27 cellular contexts compared by ENCODE assay signal in the genomic region with DNA sequence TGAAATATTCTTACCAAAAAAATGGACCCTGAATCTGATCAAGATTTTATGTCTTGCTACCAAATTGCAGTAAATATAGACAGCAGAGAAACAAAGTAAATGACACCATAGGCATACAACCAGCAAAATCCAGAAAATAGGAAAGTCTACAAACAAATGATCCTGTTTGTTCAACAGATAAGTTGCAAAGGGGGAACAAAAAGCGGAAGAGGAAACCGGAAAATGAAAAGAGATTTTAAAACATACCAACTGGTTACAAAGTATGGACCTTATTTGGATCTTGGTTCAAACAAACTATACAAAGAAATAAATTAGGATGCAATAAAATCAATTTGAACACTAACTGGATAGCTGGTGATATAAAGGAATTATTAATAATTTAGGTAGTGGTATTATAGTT.
"Had no signal": no experiment of that assay in that cellular context is flagged by ENCODE, and none has a peak within 500 bp of the region (broad histone marks: within the 10 kb centered on the region; RNA-seq: fewer than 3 reads in every experiment).

No MANE protein-coding gene starts in this region.

- H3K27me3 Mint-ChIP-seq: dendritic cell treated with granulocyte-macrophage colony-stimulating factor and Interleukin-4, amounts not matched to agents 40 ng/mL and 50 ng/mL, for 4 days had no signal

- H3K4me3 Mint-ChIP-seq: activated CD4-positive, alpha-beta memory T cell treated with anti-CD3 and anti-CD28 coated beads for 36 hours; activated CD4-positive, alpha-beta T cell treated with anti-CD3 and anti-CD28 coated beads, Interleukin-2, amount 10 ng/mL, durations not matched to agents 24 days and 14 days; activated T-cell treated with anti-CD3 and anti-CD28 coated beads, Interleukin-2, amount 50 U/mL, for 24 hours; central memory CD8-positive, alpha-beta T cell; dendritic cell treated with granulocyte-macrophage colony-stimulating factor and Interleukin-4, amounts not matched to agents 40 ng/mL and 50 ng/mL, for 4 days; endodermal cell; natural killer cell treated with Interleukin-12 subunit alpha and Interleukin-12 subunit beta and Interleukin-15 and Interleukin-18, amount 100 ng/mL, for 72 hours; T-helper 2 cell treated with Interferon-gamma antibody and Interleukin-4, amounts not matched to agents 5 μg/mL and 100 μg/mL, for 36 hours had no signal

- ATAC-seq: foreskin keratinocyte; heart left ventricle; left lobe of liver; lower lobe of right lung; mucosa of descending colon; natural killer cell treated with Interleukin-12 subunit alpha and Interleukin-12 subunit beta and Interleukin-15 and Interleukin-18, amount 100 ng/mL, for 72 hours; right lobe of liver; stimulated activated naive CD8-positive, alpha-beta T cell treated with anti-CD3 and anti-CD28 coated beads, Interleukin-15, Interleukin-2, amounts not matched to agents 100 U/mL and 50 U/mL, for 24 hours had no signal

- H3K4me1 ChIP-seq: breast epithelium, heart left ventricle, lower lobe of right lung, right lobe of liver, testis had no signal

- FAIRE-seq: urothelium cell line had no signal

- H3K36me3 ChIP-seq: breast epithelium, esophagus muscularis mucosa, heart left ventricle, lower lobe of right lung, right lobe of liver had no signal

- H3K27ac Mint-ChIP-seq: activated CD4-positive, alpha-beta memory T cell treated with anti-CD3 and anti-CD28 coated beads for 36 hours; activated CD4-positive, alpha-beta T cell treated with anti-CD3 and anti-CD28 coated beads, Interleukin-2, amount 10 ng/mL, durations not matched to agents 24 days and 14 days; activated T-cell treated with anti-CD3 and anti-CD28 coated beads, Interleukin-2, amount 50 U/mL, for 24 hours; dendritic cell treated with granulocyte-macrophage colony-stimulating factor and Interleukin-4, amounts not matched to agents 40 ng/mL and 50 ng/mL, for 4 days; endodermal cell; natural killer cell treated with Interleukin-12 subunit alpha and Interleukin-12 subunit beta and Interleukin-15 and Interleukin-18, amount 100 ng/mL, for 72 hours; T-helper 2 cell treated with Interferon-gamma antibody and Interleukin-4, amounts not matched to agents 5 μg/mL and 100 μg/mL, for 36 hours had no signal

- H3K27me3 ChIP-seq: breast epithelium, esophagus muscularis mucosa, heart left ventricle, right lobe of liver, testis had no signal

- H3K4me3 ChIP-seq: breast epithelium, esophagus muscularis mucosa, heart left ventricle, lower lobe of right lung, mucosa of descending colon, right lobe of liver, testis had no signal

- DNase-seq: activated CD4-positive, alpha-beta memory T cell treated with anti-CD3 and anti-CD28 coated beads for 36 hours; activated CD4-positive, CD25-positive, alpha-beta regulatory T cell treated with anti-CD3 and anti-CD28 coated beads, Interleukin-2, amount 50 U/mL, for 72 hours; activated CD8-positive, alpha-beta memory T cell treated with anti-CD3 and anti-CD28 coated beads, Interleukin-2, amount 50 U/mL, for 48 hours; activated gamma-delta T cell; activated naive CD4-positive, alpha-beta T cell treated with anti-CD3 and anti-CD28 coated beads, Interleukin-2, amount 50 U/mL, for 16 hours; activated T-cell treated with anti-CD3 and anti-CD28 coated beads, Interleukin-2, amount 50 U/mL, for 24 hours; amniotic stem cell; endodermal cell; foreskin keratinocyte; heart left ventricle; lower lobe of right lung; mesendoderm; mucosa of descending colon; right lobe of liver; stimulated activated CD4-positive, alpha-beta T cell treated with anti-CD3 and anti-CD28 coated beads, Interleukin-2, amount 100 ng/mL, for 48 hours; stimulated activated naive CD8-positive, alpha-beta T cell treated with anti-CD3 and anti-CD28 coated beads, Interleukin-15, Interleukin-2, amounts not matched to agents 100 U/mL and 50 U/mL, for 24 hours; testis; trophoblast cell had no signal

- H3K4me1 Mint-ChIP-seq: activated CD4-positive, alpha-beta T cell treated with anti-CD3 and anti-CD28 coated beads, Interleukin-2, amount 10 ng/mL, durations not matched to agents 24 days and 14 days; central memory CD8-positive, alpha-beta T cell had no signal

- H3K27ac ChIP-seq: breast epithelium, esophagus muscularis mucosa, foreskin keratinocyte, heart left ventricle, lower lobe of right lung, right lobe of liver, testis had no signal

- H3K9me3 Mint-ChIP-seq: activated T-cell treated with anti-CD3 and anti-CD28 coated beads, Interleukin-2, amount 50 U/mL, for 24 hours; central memory CD8-positive, alpha-beta T cell; dendritic cell treated with granulocyte-macrophage colony-stimulating factor and Interleukin-4, amounts not matched to agents 40 ng/mL and 50 ng/mL, for 4 days had no signal

- H3K9me3 ChIP-seq: breast epithelium, esophagus muscularis mucosa, mucosa of descending colon, right lobe of liver, testis had no signal

- H3K36me3 Mint-ChIP-seq: activated CD4-positive, alpha-beta memory T cell treated with anti-CD3 and anti-CD28 coated beads for 36 hours had no signal
